ENCODE assay signal across 1 cellular context in genomic region chr4:35500812-35501211, GRCh38.
TF ChIP-seq lines count a peak whose summit lies in the region.

No MANE protein-coding gene starts in this region.

TF ChIP-seq in GM23338, 12 proteins besides CTCF, POLR2A, EP300 and RAD21 (continued from another document):
- TF ChIP-seq ZNF462 (CRISPR knock-in tag; IDR thresholded peaks at IDR 0.05) (no peak), JUNB (IDR thresholded peaks at IDR 0.05; ENCODE audit: unreplicated experiment) (no peak)
